8 cellular contexts compared by ENCODE assay signal in genomic region chr12:8950702-8951478, GRCh38. TPM values are rescaled to one million over a fixed set of nuclear protein-coding genes. Genes with fewer than 3 reads are reported as not detected.
DNase-seq lines count a peak whose midpoint lies in the region; ATAC-seq and TF ChIP-seq lines count a peak whose summit lies in the region.

No MANE protein-coding gene starts in this region.

- H3K27ac ChIP-seq in heart right ventricle (peak overlapping the region; percentile 86 to 98 (median 96)), left lung (peak overlapping the region; percentile 95 to 99), upper lobe of left lung (peak overlapping the region; percentile 43 to 98 (median 96))

- peaks cover 0 to 12% of the 10 kb centered on the region in 2 donors for H3K9me3 Mint-ChIP-seq in activated naive CD4-positive, alpha-beta T cell treated with anti-CD3 and anti-CD28 coated beads, Interleukin-2, amount 50 U/mL, for 72 hours

- H3K4me3 ChIP-seq in heart right ventricle: peak overlapping the region in 9 of 10 donors; percentile 54 to 89 (median 76)
- peak overlapping the region; percentile 77 to 94 for H3K4me3 ChIP-seq in left lung
- peak overlapping the region; percentile 66 to 94 (median 80) for H3K4me3 ChIP-seq in upper lobe of left lung

- TF ChIP-seq EP300 in upper lobe of left lung (IDR thresholded peaks at IDR 0.05): no peak

- H3K4me1 ChIP-seq in heart right ventricle (peaks cover 7 to 46% (median 27%) of the 10 kb centered on the region in 9 donors), left lung (peaks cover 6 to 36% of the 10 kb centered on the region in 2 donors), upper lobe of left lung (peaks cover 20 to 37% (median 25%) of the 10 kb centered on the region in 4 donors)

- H3K36me3 ChIP-seq in heart right ventricle: peaks cover 0 to 16% (median 0%) of the 10 kb centered on the region in 9 donors
- H3K36me3 ChIP-seq in left lung: peaks cover 0 to 11% of the 10 kb centered on the region in 2 donors
- peaks cover 0 to 3% (median under 1%) of the 10 kb centered on the region in 4 donors for H3K36me3 ChIP-seq in upper lobe of left lung

- peak in 1 of 9 donors; percentile 17 for TF ChIP-seq CTCF in heart right ventricle (IDR thresholded peaks at IDR 0.05)
- no peak for TF ChIP-seq CTCF in left lung (IDR thresholded peaks at IDR 0.05)
- peak in 1 of 6 experiments; percentile 22 for TF ChIP-seq CTCF in upper lobe of left lung (IDR thresholded peaks at IDR 0.05)

- H3K27ac Mint-ChIP-seq in activated naive CD4-positive, alpha-beta T cell treated with anti-CD3 and anti-CD28 coated beads, Interleukin-2, amount 50 U/mL, for 72 hours: peak overlapping the region; percentile 99

- 28% methylated on average over 9 of the region's 9 CpGs for WGBS in heart right ventricle, 2 donors
- 8 to 9% methylated on average over 9 of the region's 9 CpGs for WGBS in upper lobe of left lung, 2 donors

- H3K27me3 ChIP-seq in heart right ventricle (no peaks in the 10 kb centered on the region), left lung (no peaks in the 10 kb centered on the region), upper lobe of left lung (no peaks in the 10 kb centered on the region)

- intact Hi-C loops in heart right ventricle (cut with DNase I) (loop anchor here in 7 of 10 donors (1.0 to 5.0 kb wide), 4 partner anchors 40 to 88 kb away; no protein-coding TSS in a partner anchor), Right ventricle myocardium superior (cut with DNase I) (loop anchor here (5.0 kb wide), 1 partner anchor 86 kb away; no protein-coding TSS in a partner anchor), left lung (cut with DNase I) (no loop called here)

- TF ChIP-seq POLR2A in upper lobe of left lung (IDR thresholded peaks at IDR 0.05): no peak

- H3K9me3 ChIP-seq in heart right ventricle (peaks cover 0 to 12% (median 0%) of the 10 kb centered on the region in 11 donors), left lung (no peaks in the 10 kb centered on the region), upper lobe of left lung (no peaks in the 10 kb centered on the region)

- no peak for DNase-seq in heart right ventricle
- no peak for DNase-seq in Right ventricle myocardium superior
- no peak for DNase-seq in activated naive CD4-positive, alpha-beta T cell treated with anti-CD3 and anti-CD28 coated beads, Interleukin-2, amount 50 U/mL, for 72 hours (ENCODE audit: low spot score in 2 of 2)
- no peak for DNase-seq in left lung
- no peak for DNase-seq in upper lobe of left lung
- DNase-seq in activated gamma-delta T cell (lab: John Stamatoyannopoulos, UW): no peak
- DNase-seq in RPMI8226: no peak
- DNase-seq in SK-N-DZ (ENCODE audit: low spot score): no peak

- peaks cover 27 to 40% of the 10 kb centered on the region in 2 donors for H3K36me3 Mint-ChIP-seq in activated naive CD4-positive, alpha-beta T cell treated with anti-CD3 and anti-CD28 coated beads, Interleukin-2, amount 50 U/mL, for 72 hours

- no peak for ATAC-seq in heart right ventricle
- no peak for ATAC-seq in Right ventricle myocardium superior (ENCODE audit: poor library complexity)
- ATAC-seq in activated naive CD4-positive, alpha-beta T cell treated with anti-CD3 and anti-CD28 coated beads, Interleukin-2, amount 50 U/mL, for 72 hours: no peak
- no peak for ATAC-seq in left lung
- ATAC-seq in upper lobe of left lung (ENCODE audit: low FRiP score in 2 of 2): no peak

RNA-seq across cellular contexts. Expression of gene M6PR, which starts 1.4 kb away (rescaled TPM):
- total RNA-seq in heart right ventricle (100 to 1,000 TPM in 7 of 10 donors, 10 to 100 TPM in 3; 85.5 to 133 (median 104) TPM), Right ventricle myocardium superior (88.2 TPM), left lung (100 to 1,000 TPM; 152 to 243 TPM), upper lobe of left lung (100 to 1,000 TPM; 136 to 239 (median 175) TPM)
- polyA plus RNA-seq in heart right ventricle: 10 to 100 TPM; 67.1 to 68.7 TPM
- total RNA-seq in activated naive CD4-positive, alpha-beta T cell treated with anti-CD3 and anti-CD28 coated beads, Interleukin-2, amount 50 U/mL, for 72 hours: 100 to 1,000 TPM; 153 to 204 TPM
- polyA plus RNA-seq in SK-N-DZ (2014; cell fraction: cytosol; rRNA removed): 98.0 and 129 TPM in 2 replicates
- polyA plus RNA-seq in SK-N-DZ (2014; cell fraction: nucleus; rRNA removed): 105 and 150 TPM in 2 replicates

RNA-seq across cellular contexts. Expression of gene PHC1, which starts 36.6 kb away (rescaled TPM):
- total RNA-seq in heart right ventricle (10 to 100 TPM; 18.7 to 33.6 (median 23.7) TPM), Right ventricle myocardium superior (19.3 TPM), left lung (10 to 100 TPM; 30.1 to 34.1 TPM), upper lobe of left lung (10 to 100 TPM; 23.2 to 60.8 (median 32.1) TPM)
- 10 to 100 TPM; 15.4 to 24.7 TPM for polyA plus RNA-seq in heart right ventricle
- total RNA-seq in activated naive CD4-positive, alpha-beta T cell treated with anti-CD3 and anti-CD28 coated beads, Interleukin-2, amount 50 U/mL, for 72 hours: 10 to 100 TPM; 18.4 to 35.2 TPM
- polyA plus RNA-seq in SK-N-DZ (2014; cell fraction: cytosol; rRNA removed): 58.2 and 79.5 TPM in 2 replicates
- polyA plus RNA-seq in SK-N-DZ (2014; cell fraction: nucleus; rRNA removed): 135 and 197 TPM in 2 replicates

RNA-seq across cellular contexts. Expression of gene KLRG1, which starts 38.5 kb away (rescaled TPM):
- total RNA-seq in heart right ventricle (1 to 10 TPM; 1.7 to 9.2 (median 4.2) TPM), Right ventricle myocardium superior (4.8 TPM), left lung (1 to 10 TPM; 2.0 to 3.0 TPM), upper lobe of left lung (1 to 10 TPM in 5 of 6 donors, not detected in 1; 1.8 to 8.9 (median 3.2) TPM)
- 1 to 10 TPM; 1.8 to 3.3 TPM for polyA plus RNA-seq in heart right ventricle
- 1 to 10 TPM; 1.6 to 2.7 TPM for total RNA-seq in activated naive CD4-positive, alpha-beta T cell treated with anti-CD3 and anti-CD28 coated beads, Interleukin-2, amount 50 U/mL, for 72 hours
- polyA plus RNA-seq in SK-N-DZ (2014; cell fraction: cytosol; rRNA removed): 11.8 and 12.5 TPM in 2 replicates
- 5.7 and 9.8 TPM in 2 replicates for polyA plus RNA-seq in SK-N-DZ (2014; cell fraction: nucleus; rRNA removed)

Comparison
In these comparisons a context has a peak if more than half of its experiments do, and no peak if none do; other contexts are left out.
1. intact Hi-C loops: an anchor here in heart right ventricle (1.0 to 5.0 kb wide) and Right ventricle myocardium superior (5.0 kb wide); none called in left lung.